27 cellular contexts compared by ENCODE assay signal in genomic region chr17:64683791-64684190, GRCh38. TPM values are rescaled to one million over a fixed set of nuclear protein-coding genes. Genes with fewer than 3 reads are reported as not detected.
A peak's percentile ranks its signal among the peaks of the same experiment; 100 is the strongest.
DNase-seq lines count a peak whose midpoint lies in the region; ATAC-seq and TF ChIP-seq lines count a peak whose summit lies in the region.
"Had no signal": no experiment of that assay in that cellular context is flagged by ENCODE, and none has a peak within 500 bp of the region (broad histone marks: within the 10 kb centered on the region; RNA-seq: fewer than 3 reads in every experiment).

No MANE protein-coding gene starts in this region.

- no TSS peak for BruUV-seq in PC-3 (replicated peaks; lab: Mats Ljungman, UMichigan)

- no peaks in the 10 kb centered on the region for H3K9me3 ChIP-seq in PC-3 (ENCODE audit: low read length)
- H3K9me3 ChIP-seq: BLaER1 treated with 17β-estradiol and CSF1 and Interleukin-3, amounts not matched to agents 10 nM and 100 nM; SJCRH30; thyroid gland had no signal

- no peaks in the 10 kb centered on the region for H4K20me1 ChIP-seq in PC-3 (ENCODE audit: low read length)
- H4K20me1 ChIP-seq: BLaER1 treated with 17β-estradiol and CSF1 and Interleukin-3, amounts not matched to agents 10 nM and 100 nM had no signal

- POLR2A ChIA-PET in PC-3 (lab: Charles Lee; ENCODE audit: unreplicated experiment) = no interaction called here

- peaks cover 22% of the 10 kb centered on the region for H3F3A ChIP-seq in PC-3 (ENCODE audit: low read length, unreplicated experiment)

- CTCF ChIA-PET in PC-3 (lab: Charles Lee) = no interaction called here

- no peak for ATAC-seq in PC-3
- ATAC-seq in HG03565 (IDR thresholded peaks at IDR 0.05; ENCODE audit: unreplicated experiment) = no peak
- no peak for ATAC-seq in GM19397 (IDR thresholded peaks at IDR 0.05; ENCODE audit: unreplicated experiment)
- ATAC-seq: activated CD8-positive, alpha-beta T cell treated with anti-CD3 and anti-CD28 coated beads for 36 hours; naive thymus-derived CD8-positive, alpha-beta T cell; Panc1; stimulated activated naive CD8-positive, alpha-beta T cell treated with anti-CD3 and anti-CD28 coated beads, Interleukin-15, amount 100 ng/mL, for 72 hours had no signal

- H3K27me3 ChIP-seq in PC-3 (ENCODE audit: low read length) = no peaks in the 10 kb centered on the region
- H3K27me3 ChIP-seq: BLaER1 treated with 17β-estradiol and CSF1 and Interleukin-3, amounts not matched to agents 10 nM and 100 nM; SJCRH30; thyroid gland had no signal

- no peak overlapping the region for H3K9ac ChIP-seq in PC-3 (ENCODE audit: low read length)
- H3K9ac ChIP-seq: BLaER1 treated with 17β-estradiol and CSF1 and Interleukin-3, amounts not matched to agents 10 nM and 100 nM had no signal

- H3K4me3 ChIP-seq in PC-3 (ENCODE audit: low read length) (no peak overlapping the region), fibroblast of mammary gland (ENCODE audit: control insufficient read depth, low read depth, low read length) (no peak overlapping the region)
- H3K4me3 ChIP-seq: BLaER1 treated with 17β-estradiol and CSF1 and Interleukin-3, amounts not matched to agents 10 nM and 100 nM; SJCRH30; skin epidermis; thyroid gland had no signal

- peak; percentile 39 for DNase-seq in A172 (ENCODE audit: low spot score)
- peak; percentile 78 for DNase-seq in ELR (ENCODE audit: low read depth)
- peak; percentile 59 for DNase-seq in PC-3
- peak; percentile 71 for DNase-seq in fibroblast of mammary gland (ENCODE audit: low read depth)
- no peak for DNase-seq in activated naive CD4-positive, alpha-beta T cell (lab: John Stamatoyannopoulos, UW)
- DNase-seq in islet precursor cell = no peak
- DNase-seq: ACHN; activated CD4-positive, alpha-beta T cell treated with anti-CD3 and anti-CD28 coated beads for 1 hour; activated CD8-positive, alpha-beta T cell treated with anti-CD3 and anti-CD28 coated beads for 36 hours; activated naive CD8-positive, alpha-beta T cell treated with anti-CD3 and anti-CD28 coated beads for 36 hours; DMS53; Karpas-422; naive thymus-derived CD8-positive, alpha-beta T cell; NCI-H1048; NCI-H1694 treated with DMSO at 0.1 percent for 48 hours; NCI-H524; NK-92 treated with Interleukin-12 subunit alpha and Interleukin-12 subunit beta, amount 100 ng/mL, for 24 hours; nucleus accumbens; SJCRH30; stimulated activated naive CD8-positive, alpha-beta T cell treated with anti-CD3 and anti-CD28 coated beads, Interleukin-15, amount 100 ng/mL, for 72 hours; thyroid gland had no signal

- H3K9me2 ChIP-seq in PC-3 (replicated peaks; ENCODE audit: low read length) = no peaks in the 10 kb centered on the region

- H3K4me1 ChIP-seq in PC-3 (ENCODE audit: insufficient read depth, low read length) = peaks cover 65% of the 10 kb centered on the region
- H3K4me1 ChIP-seq: thyroid gland had no signal

- H2AFZ ChIP-seq in PC-3 (ENCODE audit: low read length) = no peak overlapping the region

- intact Hi-C loops in PC-3 (cut with micrococcal nuclease) = no loop called here

- H3K79me2 ChIP-seq in PC-3 (ENCODE audit: low read length) = no peaks in the 10 kb centered on the region

- H3K4me2 ChIP-seq in PC-3 (ENCODE audit: low read length) = no peak overlapping the region
- H3K4me2 ChIP-seq: BLaER1 treated with 17β-estradiol and CSF1 and Interleukin-3, amounts not matched to agents 10 nM and 100 nM had no signal

- H3K27ac ChIP-seq in PC-3 (ENCODE audit: low read length) = no peak overlapping the region
- H3K27ac ChIP-seq: BLaER1 treated with 17β-estradiol and CSF1 and Interleukin-3, amounts not matched to agents 10 nM and 100 nM; HL-60; SJCRH30; skin epidermis; thyroid gland had no signal

- H3K36me3 ChIP-seq in PC-3 (ENCODE audit: low read depth, low read length) = no peaks in the 10 kb centered on the region
- H3K36me3 ChIP-seq: BLaER1 treated with 17β-estradiol and CSF1 and Interleukin-3, amounts not matched to agents 10 nM and 100 nM; SJCRH30; thyroid gland had no signal

- TF ChIP-seq CTCF in PC-3 (conservative IDR thresholded peaks at IDR 0.05; ENCODE audit: low read depth, low read length) = no peak
- no peak for TF ChIP-seq CTCF in fibroblast of mammary gland (conservative IDR thresholded peaks at IDR 0.05; ENCODE audit: control insufficient read depth, insufficient read depth, low read depth, low read length)

RNA-seq across cellular contexts. Expression of gene SMURF2, which starts 21.7 kb away (rescaled TPM):
- 45.6 and 50.8 TPM in 2 replicates for total RNA-seq in A172 (2014; rRNA removed; shearing (Covaris generic))
- total RNA-seq in PC-3 (2014; rRNA removed) = 68.2 and 76.6 TPM in 2 replicates

Comparison
In these comparisons a context has a peak if more than half of its experiments do, and no peak if none do; other contexts are left out.
1. DNase-seq: peak in A172 (single experiment), ELR (single experiment), PC-3 (single experiment) and fibroblast of mammary gland (single experiment); none in activated naive CD4-positive, alpha-beta T cell (0 of 4) and islet precursor cell (single experiment).